ENCODE assay signal across 10 cellular contexts in genomic region chrX:148466292-148466691, GRCh38. TPM values are rescaled to one million over a fixed set of nuclear protein-coding genes. Genes with fewer than 3 reads are reported as not detected.
A peak's percentile ranks its signal among the peaks of the same experiment; 100 is the strongest.
DNase-seq lines count a peak whose midpoint lies in the region; ATAC-seq and TF ChIP-seq lines count a peak whose summit lies in the region.
"Had no signal": no experiment of that assay in that cellular context is flagged by ENCODE, and none has a peak within 500 bp of the region (broad histone marks: within the 10 kb centered on the region; RNA-seq: fewer than 3 reads in every experiment).

No MANE protein-coding gene starts in this region.

- no peak overlapping the region for H3K4me3 Mint-ChIP-seq in activated T-helper 1 cell treated with anti-CD3 and anti-CD28 coated beads, Interleukin-12 subunit alpha, Interleukin-12 subunit beta, Interleukin-2, Interleukin-4 antibody, amounts not matched to agents 30 ng/mL and 10 ng/mL and 1 ng/mL, durations not matched to agents 14 hours and 24 hours and 36 hours

- no peaks in the 10 kb centered on the region for H3K36me3 Mint-ChIP-seq in activated T-helper 1 cell treated with anti-CD3 and anti-CD28 coated beads, Interleukin-12 subunit alpha, Interleukin-12 subunit beta, Interleukin-2, Interleukin-4 antibody, amounts not matched to agents 30 ng/mL and 10 ng/mL and 1 ng/mL, durations not matched to agents 14 hours and 24 hours and 36 hours (ENCODE audit: low read depth)

- intact Hi-C loops in activated T-helper 1 cell treated with anti-CD3 and anti-CD28 coated beads, Interleukin-12 subunit alpha, Interleukin-12 subunit beta, Interleukin-2, Interleukin-4 antibody, amounts not matched to agents 30 ng/mL and 10 ng/mL and 1 ng/mL, durations not matched to agents 14 hours and 24 hours and 36 hours (cut with micrococcal nuclease) = loop anchor here (1.0 to 2.0 kb wide), 2 partner anchors 85 to 183 kb away; no protein-coding TSS in a partner anchor

- no peak for TF ChIP-seq CTCF in fibroblast of mammary gland (conservative IDR thresholded peaks at IDR 0.05; ENCODE audit: control insufficient read depth, insufficient read depth, low read depth, low read length)

- H3K4me1 Mint-ChIP-seq in activated T-helper 1 cell treated with anti-CD3 and anti-CD28 coated beads, Interleukin-12 subunit alpha, Interleukin-12 subunit beta, Interleukin-2, Interleukin-4 antibody, amounts not matched to agents 30 ng/mL and 10 ng/mL and 1 ng/mL, durations not matched to agents 14 hours and 24 hours and 36 hours (ENCODE audit: low read depth) = peaks cover 6% of the 10 kb centered on the region

- DNase-seq in fibroblast of mammary gland (ENCODE audit: low read depth) (peak; percentile 1), NCI-H146 treated with DMSO at 0.1 percent for 48 hours (lab: John Stamatoyannopoulos, UW; ENCODE audit: unreplicated experiment) (no peak), foreskin melanocyte (no peak)
- DNase-seq in activated T-helper 1 cell treated with anti-CD3 and anti-CD28 coated beads, Interleukin-12 subunit alpha, Interleukin-12 subunit beta, Interleukin-2, Interleukin-4 antibody, amounts not matched to agents 30 ng/mL and 10 ng/mL and 1 ng/mL, durations not matched to agents 14 hours and 24 hours and 36 hours (ENCODE audit: low spot score) = no peak
- DNase-seq: activated effector memory CD4-positive, alpha-beta T cell treated with Interleukin-2 at 50 U/mL for 16 hours; dorsolateral prefrontal cortex; sigmoid colon had no signal

- ATAC-seq in GM19035 (IDR thresholded peaks at IDR 0.05; ENCODE audit: unreplicated experiment) (peak; percentile 87), GM21619 (IDR thresholded peaks at IDR 0.05; ENCODE audit: unreplicated experiment) (peak; percentile 95), HG03342 (IDR thresholded peaks at IDR 0.05; ENCODE audit: unreplicated experiment) (peak; percentile 93)

- H3K4me3 ChIP-seq in fibroblast of mammary gland (ENCODE audit: control insufficient read depth, low read depth, low read length) = no peak overlapping the region
- H3K4me3 ChIP-seq: dorsolateral prefrontal cortex, sigmoid colon had no signal

- peaks cover 2% of the 10 kb centered on the region for H3K27me3 Mint-ChIP-seq in activated T-helper 1 cell treated with anti-CD3 and anti-CD28 coated beads, Interleukin-12 subunit alpha, Interleukin-12 subunit beta, Interleukin-2, Interleukin-4 antibody, amounts not matched to agents 30 ng/mL and 10 ng/mL and 1 ng/mL, durations not matched to agents 14 hours and 24 hours and 36 hours (ENCODE audit: insufficient read depth)

- H3K9me3 Mint-ChIP-seq in activated T-helper 1 cell treated with anti-CD3 and anti-CD28 coated beads, Interleukin-12 subunit alpha, Interleukin-12 subunit beta, Interleukin-2, Interleukin-4 antibody, amounts not matched to agents 30 ng/mL and 10 ng/mL and 1 ng/mL, durations not matched to agents 14 hours and 24 hours and 36 hours = no peaks in the 10 kb centered on the region

- H3K27ac Mint-ChIP-seq in activated T-helper 1 cell treated with anti-CD3 and anti-CD28 coated beads, Interleukin-12 subunit alpha, Interleukin-12 subunit beta, Interleukin-2, Interleukin-4 antibody, amounts not matched to agents 30 ng/mL and 10 ng/mL and 1 ng/mL, durations not matched to agents 14 hours and 24 hours and 36 hours = no peak overlapping the region

RNA-seq across cellular contexts. Expression of gene AFF2, which starts 34.1 kb away (rescaled TPM):
- 1.5 and 1.8 TPM in 2 replicates for total RNA-seq in activated T-helper 1 cell treated with anti-CD3 and anti-CD28 coated beads, Interleukin-12 subunit alpha, Interleukin-12 subunit beta, Interleukin-2, Interleukin-4 antibody, amounts not matched to agents 30 ng/mL and 10 ng/mL and 1 ng/mL, durations not matched to agents 14 hours and 24 hours and 36 hours
